30 cellular contexts compared by ENCODE assay signal in genomic region chr15:71577071-71577470, GRCh38.
"Had no signal": no experiment of that assay in that cellular context is flagged by ENCODE, and none has a peak within 500 bp of the region (broad histone marks: within the 10 kb centered on the region; RNA-seq: fewer than 3 reads in every experiment).

No MANE protein-coding gene starts in this region.

- H3K36me3 Mint-ChIP-seq: activated naive CD4-positive, alpha-beta T cell treated with anti-CD3 and anti-CD28 coated beads, Interleukin-2, amount 10 ng/mL, durations not matched to agents 7 days and 5 days; activated naive CD8-positive, alpha-beta T cell treated with anti-CD3 and anti-CD28 coated beads for 36 hours; T-cell had no signal

- H3K4me1 Mint-ChIP-seq: activated naive CD4-positive, alpha-beta T cell treated with anti-CD3 and anti-CD28 coated beads, Interleukin-2, amount 10 ng/mL, durations not matched to agents 7 days and 5 days; activated naive CD8-positive, alpha-beta T cell treated with anti-CD3 and anti-CD28 coated beads for 36 hours; T-cell had no signal

- H3K27ac ChIP-seq: adrenal gland, SK-N-MC, VCaP had no signal

- ATAC-seq: activated CD8-positive, alpha-beta T cell treated with anti-CD3 and anti-CD28 coated beads for 36 hours; activated T-cell treated with anti-CD3 and anti-CD28 coated beads, Interleukin-2, amount 50 U/mL, for 72 hours; Panc1; Right ventricle myocardium inferior; T-cell had no signal

- H3K4me3 ChIP-seq: adrenal gland, breast epithelium, SK-N-MC had no signal

- H3K36me3 ChIP-seq: adrenal gland, breast epithelium had no signal

- DNase-seq: activated CD4-positive, alpha-beta T cell treated with anti-CD3 and anti-CD28 coated beads, Interleukin-2, amount 50 U/mL, for 1 hour; activated CD4-positive, CD25-positive, alpha-beta regulatory T cell; activated CD8-positive, alpha-beta memory T cell treated with anti-CD3 and anti-CD28 coated beads, Interleukin-2, amount 50 U/mL, for 4 hours; activated CD8-positive, alpha-beta T cell treated with anti-CD3 and anti-CD28 coated beads for 36 hours; activated gamma-delta T cell treated with Interleukin-2 at 50 U/mL for 16 hours; activated naive CD4-positive, alpha-beta T cell treated with anti-CD3 and anti-CD28 coated beads, Interleukin-2, amount 10 ng/mL, durations not matched to agents 7 days and 5 days; activated naive CD8-positive, alpha-beta T cell treated with anti-CD3 and anti-CD28 coated beads for 36 hours; activated T-cell treated with anti-CD3 and anti-CD28 coated beads, Interleukin-2, amount 50 U/mL, for 72 hours; adrenal gland; anterior cingulate cortex; KG1; NCI-H1048; NCI-H146; NCI-H187 treated with DMSO at 0.1 percent for 48 hours; NCI-H2081 treated with DMSO at 0.1 percent for 48 hours; NCI-H446 treated with DMSO at 0.1 percent for 48 hours; NCI-H524 treated with DMSO at 0.1 percent for 48 hours; NCI-H774; NK-92 treated with Interleukin-12 subunit alpha and Interleukin-12 subunit beta, amount 100 ng/mL, for 24 hours; OCI-M1; RPMI8226; T-cell; T-helper 2 cell; T1000 had no signal

- H3K9me3 Mint-ChIP-seq: activated CD8-positive, alpha-beta T cell treated with anti-CD3 and anti-CD28 coated beads for 36 hours; activated naive CD4-positive, alpha-beta T cell treated with anti-CD3 and anti-CD28 coated beads, Interleukin-2, amount 10 ng/mL, durations not matched to agents 7 days and 5 days; activated naive CD8-positive, alpha-beta T cell treated with anti-CD3 and anti-CD28 coated beads for 36 hours; activated T-helper 2 cell treated with anti-CD3 and anti-CD28 coated beads, Interferon-gamma antibody, Interleukin-2, Interleukin-4, amounts not matched to agents 10 μg/mL and 5 μg/mL and 100 μg/mL, durations not matched to agents 14 hours and 24 hours and 36 hours; T-cell had no signal

- H3K27me3 ChIP-seq: adrenal gland, breast epithelium had no signal

- H3K4me3 Mint-ChIP-seq: activated CD8-positive, alpha-beta T cell treated with anti-CD3 and anti-CD28 coated beads for 36 hours; activated naive CD4-positive, alpha-beta T cell treated with anti-CD3 and anti-CD28 coated beads, Interleukin-2, amount 10 ng/mL, durations not matched to agents 7 days and 5 days; activated naive CD8-positive, alpha-beta T cell treated with anti-CD3 and anti-CD28 coated beads for 36 hours; activated T-cell treated with anti-CD3 and anti-CD28 coated beads, Interleukin-2, amount 50 U/mL, for 72 hours; T-cell had no signal

- H3K4me1 ChIP-seq: adrenal gland, breast epithelium had no signal

- H3K27ac Mint-ChIP-seq: activated CD8-positive, alpha-beta T cell treated with anti-CD3 and anti-CD28 coated beads for 36 hours; activated naive CD4-positive, alpha-beta T cell treated with anti-CD3 and anti-CD28 coated beads, Interleukin-2, amount 10 ng/mL, durations not matched to agents 7 days and 5 days; activated naive CD8-positive, alpha-beta T cell treated with anti-CD3 and anti-CD28 coated beads for 36 hours; activated T-cell treated with anti-CD3 and anti-CD28 coated beads, Interleukin-2, amount 50 U/mL, for 72 hours; activated T-helper 2 cell treated with anti-CD3 and anti-CD28 coated beads, Interferon-gamma antibody, Interleukin-2, Interleukin-4, amounts not matched to agents 10 μg/mL and 5 μg/mL and 100 μg/mL, durations not matched to agents 14 hours and 24 hours and 36 hours; T-cell had no signal

- H3K9me3 ChIP-seq: adrenal gland, breast epithelium had no signal
